Comparison of ENCODE assay signal across 27 cellular contexts in genomic region chr4:148704291-148704690, GRCh38.
DNase-seq lines count a peak whose midpoint lies in the region; ATAC-seq, FAIRE-seq and TF ChIP-seq lines count a peak whose summit lies in the region.
"Had no signal": no experiment of that assay in that cellular context is flagged by ENCODE, and none has a peak within 500 bp of the region (broad histone marks: within the 10 kb centered on the region; RNA-seq: fewer than 3 reads in every experiment).

No MANE protein-coding gene starts in this region.

- peak; percentile 18 for DNase-seq in HT-29 (ENCODE audit: low spot score)
- peak; percentile 6 for DNase-seq in bronchial epithelial cell (ENCODE audit: low read depth)
- peak; percentile 12 for DNase-seq in iPS-NIHi7 (ENCODE audit: extremely low spot score)
- DNase-seq in immature natural killer cell, result no peak
- DNase-seq in activated CD4-positive, alpha-beta T cell treated with anti-CD3 and anti-CD28 coated beads, Interleukin-2, amount 50 U/mL, for 48 hours, result no peak
- DNase-seq in NCI-H1105 (lab: John Stamatoyannopoulos, UW), result no peak
- DNase-seq: activated CD4-positive, alpha-beta T cell treated with anti-CD3 and anti-CD28 coated beads, Interleukin-2, amount 50 U/mL, for 1 hour; activated naive CD4-positive, alpha-beta T cell treated with anti-CD3 and anti-CD28 coated beads, Interleukin-2, amount 50 U/mL, for 16 hours; CD8-positive, alpha-beta T cell; DMS153; foreskin fibroblast; GDM1; KBM-7; lower lobe of right lung; MM.1S; NCI-H2171; posterior cingulate gyrus; stimulated activated CD4-positive, alpha-beta T cell treated with anti-CD3 and anti-CD28 coated beads, Interleukin-15, amount 100 ng/mL, for 24 hours; stomach; tibial artery had no signal

- ATAC-seq in HG02588 (IDR thresholded peaks at IDR 0.05; ENCODE audit: unreplicated experiment), result no peak
- ATAC-seq: CD8-positive, alpha-beta T cell; lower lobe of right lung; sciatic nerve had no signal

- no peak for FAIRE-seq in bronchial epithelial cell (lab: Jason Lieb, UNC)
- FAIRE-seq: islet of Langerhans had no signal

- TF ChIP-seq CTCF in C4-2B (conservative IDR thresholded peaks at IDR 0.05) (peak; percentile 23), bronchial epithelial cell (IDR thresholded peaks at IDR 0.05; ENCODE audit: insufficient read depth, low read length, severe bottlenecking) (no peak)

- no peak overlapping the region for H3K4me3 Mint-ChIP-seq in immature natural killer cell
- H3K4me3 Mint-ChIP-seq: activated T-helper 1 cell treated with anti-CD3 and anti-CD28 coated beads, Interleukin-12 subunit alpha, Interleukin-12 subunit beta, Interleukin-2, Interleukin-4 antibody, amounts not matched to agents 30 ng/mL and 10 ng/mL and 1 ng/mL, durations not matched to agents 14 hours and 24 hours and 36 hours; CD8-positive, alpha-beta T cell; dendritic cell treated with granulocyte-macrophage colony-stimulating factor and Interleukin-4, amounts not matched to agents 40 ng/mL and 50 ng/mL, for 4 days had no signal

- peaks cover 0 to 4% (median 2%) of the 10 kb centered on the region in 3 donors for H3K27me3 Mint-ChIP-seq in immature natural killer cell (ENCODE audit: low read depth in 3 of 3)
- H3K27me3 Mint-ChIP-seq: dendritic cell treated with granulocyte-macrophage colony-stimulating factor and Interleukin-4, amounts not matched to agents 40 ng/mL and 50 ng/mL, for 4 days had no signal

- H3K27ac Mint-ChIP-seq in immature natural killer cell, result no peak overlapping the region
- H3K27ac Mint-ChIP-seq: activated T-helper 1 cell treated with anti-CD3 and anti-CD28 coated beads, Interleukin-12 subunit alpha, Interleukin-12 subunit beta, Interleukin-2, Interleukin-4 antibody, amounts not matched to agents 30 ng/mL and 10 ng/mL and 1 ng/mL, durations not matched to agents 14 hours and 24 hours and 36 hours; CD8-positive, alpha-beta T cell; dendritic cell treated with granulocyte-macrophage colony-stimulating factor and Interleukin-4, amounts not matched to agents 40 ng/mL and 50 ng/mL, for 4 days had no signal

- no peaks in the 10 kb centered on the region for H3K36me3 Mint-ChIP-seq in immature natural killer cell
- H3K36me3 Mint-ChIP-seq: CD8-positive, alpha-beta T cell had no signal

- no peak overlapping the region for H3K4me3 ChIP-seq in bronchial epithelial cell (ENCODE audit: low read depth, low read length)
- H3K4me3 ChIP-seq: lower lobe of right lung, stomach, tibial artery had no signal

- peaks cover 0 to 13% (median 3%) of the 10 kb centered on the region in 6 donors for H3K9me3 Mint-ChIP-seq in immature natural killer cell

- H3K36me3 ChIP-seq in bronchial epithelial cell (ENCODE audit: control insufficient read depth, insufficient read depth, low read length), result no peaks in the 10 kb centered on the region
- H3K36me3 ChIP-seq: lower lobe of right lung, stomach, tibial artery had no signal

- no peaks in the 10 kb centered on the region for H3K27me3 ChIP-seq in bronchial epithelial cell (ENCODE audit: control insufficient read depth, insufficient read depth, low read length)
- H3K27me3 ChIP-seq: stomach, tibial artery had no signal

- H3K27ac ChIP-seq in C4-2B, result no peak overlapping the region
- H3K27ac ChIP-seq: lower lobe of right lung, stomach, tibial artery, VCaP had no signal

- no peaks in the 10 kb centered on the region for H3K4me1 Mint-ChIP-seq in immature natural killer cell

Comparison
In these comparisons a context has a peak if more than half of its experiments do, and no peak if none do; other contexts are left out.
1. DNase-seq: peak in HT-29 (single experiment), bronchial epithelial cell (single experiment) and iPS-NIHi7 (single experiment); none in immature natural killer cell (0 of 3), activated CD4-positive, alpha-beta T cell treated with anti-CD3 and anti-CD28 coated beads, Interleukin-2, amount 50 U/mL, for 48 hours (0 of 2) and NCI-H1105 (single experiment).